Comparison of ENCODE assay signal across 29 cellular contexts in genomic region chr3:135596563-135596962, GRCh38.
DNase-seq lines count a peak whose midpoint lies in the region; ATAC-seq and TF ChIP-seq lines count a peak whose summit lies in the region.
"Had no signal": no experiment of that assay in that cellular context is flagged by ENCODE, and none has a peak within 500 bp of the region (broad histone marks: within the 10 kb centered on the region; RNA-seq: fewer than 3 reads in every experiment).

No MANE protein-coding gene starts in this region.

- peaks cover 2% of the 10 kb centered on the region for H3K9me3 ChIP-seq in neural cell (ENCODE audit: low read length)
- H3K9me3 ChIP-seq: A549, BE2C, Caco-2 had no signal

- H3F3A ChIP-seq in neural cell (ENCODE audit: insufficient read depth, low read length, poor library complexity, severe bottlenecking), result no peaks in the 10 kb centered on the region

- no peaks in the 10 kb centered on the region for H3K4me1 Mint-ChIP-seq in activated naive CD8-positive, alpha-beta T cell treated with anti-CD3 and anti-CD28 coated beads, Interleukin-2, amount 50 U/mL, for 24 hours
- H3K4me1 Mint-ChIP-seq: B cell; CD14-positive monocyte; CD4-positive, alpha-beta memory T cell; CD4-positive, CD25-positive, alpha-beta regulatory T cell; CD8-positive, alpha-beta memory T cell had no signal

- H3K79me2 ChIP-seq in neural cell (replicated peaks; ENCODE audit: insufficient read depth, low read length), result no peaks in the 10 kb centered on the region

- DNase-seq in activated naive CD8-positive, alpha-beta T cell treated with anti-CD3 and anti-CD28 coated beads, Interleukin-2, amount 50 U/mL, for 24 hours, result no peak
- DNase-seq: 8988T; ACHN; AML-193; BE2C; C1 segment of cervical spinal cord; Caco-2; Calu3; CD4-positive, alpha-beta memory T cell; CD4-positive, alpha-beta T cell; CD4-positive, CD25-positive, alpha-beta regulatory T cell; CD8-positive, alpha-beta memory T cell; CD8-positive, alpha-beta T cell; COR-L47; DMS 273 treated with DMSO at 0.1 percent for 48 hours; DMS153; DMS53; DMS79; DMS79 treated with DMSO at 0.1 percent for 48 hours; DND-41; EL had no signal

- no peak overlapping the region for H3K27ac Mint-ChIP-seq in activated naive CD8-positive, alpha-beta T cell treated with anti-CD3 and anti-CD28 coated beads, Interleukin-2, amount 50 U/mL, for 24 hours
- H3K27ac Mint-ChIP-seq: B cell; CD14-positive monocyte; CD4-positive, alpha-beta memory T cell; CD4-positive, alpha-beta T cell; CD4-positive, CD25-positive, alpha-beta regulatory T cell; CD8-positive, alpha-beta memory T cell; CD8-positive, alpha-beta T cell had no signal

- H3K9me2 ChIP-seq in neural cell (ENCODE audit: insufficient read depth, low read length), result no peaks in the 10 kb centered on the region

- H3K9me3 Mint-ChIP-seq in activated naive CD8-positive, alpha-beta T cell treated with anti-CD3 and anti-CD28 coated beads, Interleukin-2, amount 50 U/mL, for 24 hours, result peaks cover 10% of the 10 kb centered on the region

- H3K27ac ChIP-seq in neural cell (ENCODE audit: low read length), result peak overlapping the region; percentile 63
- H3K27ac ChIP-seq: 22Rv1; A549; BLaER1; BLaER1 treated with 17β-estradiol and CSF1 and Interleukin-3, amounts not matched to agents 10 nM and 100 nM; C4-2B had no signal

- no peaks in the 10 kb centered on the region for H4K20me1 ChIP-seq in neural cell (ENCODE audit: insufficient read depth)
- H4K20me1 ChIP-seq: BLaER1; BLaER1 treated with 17β-estradiol and CSF1 and Interleukin-3, amounts not matched to agents 10 nM and 100 nM had no signal

- H3K36me3 Mint-ChIP-seq in activated naive CD8-positive, alpha-beta T cell treated with anti-CD3 and anti-CD28 coated beads, Interleukin-2, amount 50 U/mL, for 24 hours (ENCODE audit: low read depth), result no peaks in the 10 kb centered on the region
- H3K36me3 Mint-ChIP-seq: CD14-positive monocyte; CD4-positive, alpha-beta memory T cell; CD4-positive, CD25-positive, alpha-beta regulatory T cell; CD8-positive, alpha-beta memory T cell; CD8-positive, alpha-beta T cell had no signal

- H3K27me3 Mint-ChIP-seq in activated naive CD8-positive, alpha-beta T cell treated with anti-CD3 and anti-CD28 coated beads, Interleukin-2, amount 50 U/mL, for 24 hours, result peaks cover 2% of the 10 kb centered on the region
- H3K27me3 Mint-ChIP-seq: CD4-positive, alpha-beta memory T cell; CD4-positive, alpha-beta T cell; CD4-positive, CD25-positive, alpha-beta regulatory T cell had no signal

- no peaks in the 10 kb centered on the region for H3K36me3 ChIP-seq in neural cell (ENCODE audit: insufficient read depth, low read length)
- H3K36me3 ChIP-seq: BE2C; BLaER1; BLaER1 treated with 17β-estradiol and CSF1 and Interleukin-3, amounts not matched to agents 10 nM and 100 nM had no signal

- no peak overlapping the region for H3K4me3 Mint-ChIP-seq in activated naive CD8-positive, alpha-beta T cell treated with anti-CD3 and anti-CD28 coated beads, Interleukin-2, amount 50 U/mL, for 24 hours
- H3K4me3 Mint-ChIP-seq: B cell; CD14-positive monocyte; CD4-positive, alpha-beta memory T cell; CD4-positive, alpha-beta T cell; CD4-positive, CD25-positive, alpha-beta regulatory T cell; CD8-positive, alpha-beta memory T cell; CD8-positive, alpha-beta T cell had no signal

- TF ChIP-seq EP300 in neural cell (conservative IDR thresholded peaks at IDR 0.05; ENCODE audit: poor library complexity, severe bottlenecking), result peak; percentile 99

- no peak for TF ChIP-seq CTCF in neural cell (IDR thresholded peaks at IDR 0.05; ENCODE audit: poor library complexity, severe bottlenecking)

- no peak overlapping the region for H2AFZ ChIP-seq in neural cell (ENCODE audit: low read depth, low read length)

- H3K27me3 ChIP-seq in neural cell (ENCODE audit: insufficient read depth, low read depth, low read length), result no peaks in the 10 kb centered on the region
- H3K27me3 ChIP-seq: BE2C; BLaER1; BLaER1 treated with 17β-estradiol and CSF1 and Interleukin-3, amounts not matched to agents 10 nM and 100 nM had no signal

- H3K9ac ChIP-seq in neural cell (ENCODE audit: low read length), result peak overlapping the region; percentile 43
- H3K9ac ChIP-seq: BLaER1; BLaER1 treated with 17β-estradiol and CSF1 and Interleukin-3, amounts not matched to agents 10 nM and 100 nM had no signal

- no peak for ATAC-seq in activated naive CD8-positive, alpha-beta T cell treated with anti-CD3 and anti-CD28 coated beads, Interleukin-2, amount 50 U/mL, for 24 hours
- ATAC-seq: A549; CD8-positive, alpha-beta T cell had no signal

- no peak overlapping the region for H3K4me3 ChIP-seq in neural cell (ENCODE audit: low read length)
- H3K4me3 ChIP-seq: A549; BLaER1; BLaER1 treated with 17β-estradiol and CSF1 and Interleukin-3, amounts not matched to agents 10 nM and 100 nM had no signal

- no peak for TF ChIP-seq RAD21 in neural cell (conservative IDR thresholded peaks at IDR 0.05)

- no peak overlapping the region for H3K4me2 ChIP-seq in neural cell (ENCODE audit: low read length)
- H3K4me2 ChIP-seq: A549; BLaER1; BLaER1 treated with 17β-estradiol and CSF1 and Interleukin-3, amounts not matched to agents 10 nM and 100 nM had no signal

TF ChIP-seq in neural cell, 6 proteins besides CTCF, POLR2A, EP300 and RAD21:
- TF ChIP-seq POLR2AphosphoS5 (IDR thresholded peaks at IDR 0.05) (peak; percentile 85), SMC3 (conservative IDR thresholded peaks at IDR 0.05; ENCODE audit: poor library complexity) (no peak), MXI1 (conservative IDR thresholded peaks at IDR 0.05; ENCODE audit: poor library complexity, severe bottlenecking) (no peak)
